ENCODE assay signal across 29 cellular contexts in the genomic region with DNA sequence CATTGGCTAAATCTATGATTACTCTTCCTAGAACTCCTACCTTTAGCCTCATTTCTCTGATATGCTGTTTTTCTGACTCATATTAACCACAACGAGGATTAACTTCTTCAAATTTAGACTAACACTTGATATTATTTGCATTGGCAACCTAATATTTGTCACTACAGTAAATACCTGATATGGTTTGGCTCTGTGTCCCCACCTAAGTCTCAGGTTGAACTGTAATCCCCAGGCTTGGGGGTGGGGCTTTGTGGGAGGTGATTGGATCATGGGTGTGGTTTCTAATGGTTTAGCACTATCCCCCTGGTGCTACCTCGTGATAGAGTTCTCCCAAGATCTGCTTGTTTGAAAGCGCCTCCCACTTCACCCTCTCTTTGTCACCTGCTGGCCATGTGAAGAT.
"Had no signal": no experiment of that assay in that cellular context is flagged by ENCODE, and none has a peak within 500 bp of the region (broad histone marks: within the 10 kb centered on the region; RNA-seq: fewer than 3 reads in every experiment).

No MANE protein-coding gene starts in this region.

- H3K27me3 Mint-ChIP-seq: activated naive CD8-positive, alpha-beta T cell treated with anti-CD3 and anti-CD28 coated beads, Interleukin-2, amount 10 ng/mL, durations not matched to agents 7 days and 5 days; central memory CD8-positive, alpha-beta T cell had no signal

- H3K9me3 ChIP-seq: adrenal gland, body of pancreas, Peyer's patch, SJCRH30 had no signal

- H3K4me3 Mint-ChIP-seq: activated CD8-positive, alpha-beta T cell treated with anti-CD3 and anti-CD28 coated beads, Interleukin-2, amount 10 ng/mL, durations not matched to agents 7 days and 5 days; activated naive CD8-positive, alpha-beta T cell treated with anti-CD3 and anti-CD28 coated beads, Interleukin-2, amount 10 ng/mL, durations not matched to agents 7 days and 5 days; central memory CD8-positive, alpha-beta T cell had no signal

- H3K4me1 ChIP-seq: adrenal gland, body of pancreas, Peyer's patch, SJCRH30 had no signal

- H3K27ac ChIP-seq: adrenal gland, body of pancreas, Peyer's patch, RWPE1, SJCRH30 had no signal

- H3K27me3 ChIP-seq: adrenal gland, body of pancreas, Peyer's patch, SJCRH30 had no signal

- H3K9me3 Mint-ChIP-seq: central memory CD8-positive, alpha-beta T cell had no signal

- H3K4me3 ChIP-seq: adrenal gland, body of pancreas, Peyer's patch, SJCRH30 had no signal

- H3K27ac Mint-ChIP-seq: activated CD8-positive, alpha-beta T cell treated with anti-CD3 and anti-CD28 coated beads, Interleukin-2, amount 10 ng/mL, durations not matched to agents 7 days and 5 days; activated naive CD8-positive, alpha-beta T cell treated with anti-CD3 and anti-CD28 coated beads, Interleukin-2, amount 10 ng/mL, durations not matched to agents 7 days and 5 days had no signal

- DNase-seq: activated CD4-positive, alpha-beta T cell treated with anti-CD3 and anti-CD28 coated beads for 48 hours; activated CD4-positive, alpha-beta T cell treated with anti-CD3 and anti-CD28 coated beads, Interleukin-2, amount 50 U/mL, for 4 hours; activated CD4-positive, CD25-positive, alpha-beta regulatory T cell treated with anti-CD3 and anti-CD28 coated beads, Interleukin-2, amount 50 U/mL, for 72 hours; activated CD8-positive, alpha-beta memory T cell treated with anti-CD3 and anti-CD28 coated beads, Interleukin-2, amount 50 U/mL, for 48 hours; activated CD8-positive, alpha-beta T cell treated with anti-CD3 and anti-CD28 coated beads, Interleukin-2, amount 10 ng/mL, durations not matched to agents 7 days and 5 days; activated naive CD4-positive, alpha-beta T cell treated with anti-CD3 and anti-CD28 coated beads, Interleukin-2, amount 50 U/mL, for 16 hours; activated naive CD8-positive, alpha-beta T cell treated with anti-CD3 and anti-CD28 coated beads, Interleukin-2, amount 10 ng/mL, durations not matched to agents 7 days and 5 days; activated T-cell treated with anti-CD3 and anti-CD28 coated beads, Interleukin-2, amount 50 U/mL, for 1 hour; adrenal gland; aorta; body of pancreas; MV-4-11; NCI-H1092 treated with DMSO at 0.1 percent for 48 hours; NCI-H1417 treated with DMSO at 0.1 percent for 48 hours; NCI-H1694; NCI-H2029; NCI-H2107; NCI-H2171 treated with DMSO at 0.1 percent for 48 hours; NCI-H345; NCI-H510A; NCI-H526 treated with DMSO at 0.1 percent for 48 hours; NCI-H82; Peyer's patch; Right ventricle myocardium superior; SJCRH30; SW 1271 had no signal

- H3K36me3 ChIP-seq: SJCRH30 had no signal

- ATAC-seq: activated CD8-positive, alpha-beta T cell treated with anti-CD3 and anti-CD28 coated beads, Interleukin-2, amount 10 ng/mL, durations not matched to agents 7 days and 5 days; SK-N-SH treated with all-trans-retinoic acid at 6 μM for 48 hours had no signal

- H3K4me1 Mint-ChIP-seq: activated naive CD8-positive, alpha-beta T cell treated with anti-CD3 and anti-CD28 coated beads, Interleukin-2, amount 10 ng/mL, durations not matched to agents 7 days and 5 days; central memory CD8-positive, alpha-beta T cell had no signal
